ENCODE assay signal across 14 cellular contexts in the genomic region with DNA sequence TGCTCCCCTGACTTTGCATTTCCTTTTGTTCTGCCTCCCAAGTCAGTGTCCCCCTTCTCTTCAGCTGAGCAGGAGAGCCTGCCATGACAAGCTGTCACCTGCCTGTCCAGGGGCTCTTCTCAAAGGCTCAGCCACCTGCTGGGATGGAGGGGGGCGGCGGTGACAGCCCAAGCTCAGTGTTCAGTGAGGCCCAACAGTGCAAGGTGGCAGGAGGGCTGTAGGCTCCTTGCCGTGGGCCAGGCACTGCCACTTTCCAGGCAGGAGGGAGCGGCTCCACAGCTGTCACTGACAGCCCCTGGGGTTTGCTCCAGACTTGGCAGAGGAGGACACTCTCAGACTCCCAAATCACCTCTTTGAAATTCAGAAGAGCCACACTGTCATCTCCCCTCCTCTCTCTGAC.
"Had no signal": no experiment of that assay in that cellular context is flagged by ENCODE, and none has a peak within 500 bp of the region (broad histone marks: within the 10 kb centered on the region; RNA-seq: fewer than 3 reads in every experiment).

No MANE protein-coding gene starts in this region.

- H2AFZ ChIP-seq: hepatocyte, neural progenitor cell, parathyroid adenoma had no signal

- H3K27me3 ChIP-seq: gastroesophageal sphincter, neural progenitor cell had no signal

- H3K79me2 ChIP-seq: hepatocyte, parathyroid adenoma had no signal

- H3K9me3 ChIP-seq: gastroesophageal sphincter, stomach, thoracic aorta had no signal

- H3K27ac ChIP-seq: coronary artery, gastroesophageal sphincter, hepatocyte, neural progenitor cell, parathyroid adenoma, stomach, thoracic aorta had no signal

- H3K4me2 ChIP-seq: hepatocyte, neural progenitor cell had no signal

- H3K9ac ChIP-seq: neural progenitor cell, parathyroid adenoma had no signal

- H3K36me3 ChIP-seq: neural progenitor cell, stomach, thoracic aorta had no signal

- H3K4me3 ChIP-seq: coronary artery, gastroesophageal sphincter, hepatocyte, neural progenitor cell, stomach, thoracic aorta had no signal

- DNase-seq: activated CD4-positive, alpha-beta T cell treated with anti-CD3 and anti-CD28 coated beads, Interleukin-2, amount 10 ng/mL, durations not matched to agents 7 days and 5 days; activated CD4-positive, CD25-positive, alpha-beta regulatory T cell; activated naive CD4-positive, alpha-beta T cell treated with anti-CD3 and anti-CD28 coated beads, Interleukin-2, amount 50 U/mL, for 16 hours; central memory CD4-positive, alpha-beta T cell; effector memory CD8-positive, alpha-beta T cell; kidney glomerular epithelial cell; stimulated activated CD4-positive, alpha-beta T cell treated with anti-CD3 and anti-CD28 coated beads, Interleukin-15, amount 100 ng/mL, for 24 hours; stomach had no signal

- ATAC-seq: effector memory CD8-positive, alpha-beta T cell; gastroesophageal sphincter had no signal
